Comparison of ENCODE assay signal across 11 cellular contexts in the genomic region with DNA sequence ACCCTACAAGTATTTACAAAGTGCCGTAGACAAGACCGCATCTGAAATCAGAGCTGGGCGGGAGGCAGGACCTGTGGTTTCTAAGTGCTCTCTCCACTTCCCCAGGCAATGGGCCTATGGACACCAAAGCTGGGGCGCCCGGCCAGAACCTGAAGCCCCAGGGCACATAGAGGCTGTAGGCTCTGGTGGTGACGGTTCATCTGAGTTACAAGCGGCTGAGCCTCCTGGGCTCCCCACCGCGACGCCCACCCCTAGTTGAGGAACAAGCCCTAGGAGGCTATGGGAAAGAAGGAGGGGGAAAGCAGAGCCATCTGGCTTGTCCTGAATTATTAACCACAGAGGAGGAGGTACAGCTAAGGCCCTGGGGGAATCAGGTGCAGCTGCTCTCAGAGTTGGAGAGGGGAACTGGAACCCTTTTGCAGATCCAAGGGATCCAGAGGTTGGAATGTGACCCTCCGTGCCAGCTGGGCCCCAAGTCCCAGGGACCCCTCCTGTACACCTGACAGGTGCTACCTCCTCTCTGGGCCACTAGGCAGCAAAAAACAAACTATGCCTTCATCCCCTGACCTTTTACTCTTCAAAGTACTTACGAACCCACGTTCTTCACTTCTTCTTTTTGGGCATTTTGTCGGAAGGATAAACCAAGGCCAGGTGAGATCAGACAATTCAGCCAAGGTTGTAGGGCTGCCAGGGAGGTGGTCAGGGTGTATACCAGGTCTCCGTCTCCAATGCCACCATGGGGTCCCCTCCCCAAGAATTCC.
DNase-seq lines count a peak whose midpoint lies in the region.
"Had no signal": no experiment of that assay in that cellular context is flagged by ENCODE, and none has a peak within 500 bp of the region (broad histone marks: within the 10 kb centered on the region; RNA-seq: fewer than 3 reads in every experiment).

No MANE protein-coding gene starts in this region.

- DNase-seq in DMS 273 treated with DMSO at 0.1 percent for 48 hours (lab: John Stamatoyannopoulos, UW) (peak; percentile 79), NCI-H1694 (lab: John Stamatoyannopoulos, UW) (peak; percentile 81), NCI-H82 treated with DMSO at 0.1 percent for 48 hours (lab: John Stamatoyannopoulos, UW; ENCODE audit: unreplicated experiment) (peak; percentile 32), myocyte (ENCODE audit: low read depth) (peak; percentile 47), DMS114 treated with DMSO at 0.1 percent for 48 hours (lab: John Stamatoyannopoulos, UW; ENCODE audit: unreplicated experiment) (no peak), mesenteric fat pad (ENCODE audit: low spot score) (no peak)
- DNase-seq in stimulated activated CD4-positive, alpha-beta T cell treated with anti-CD3 and anti-CD28 coated beads, Interleukin-1b, Interleukin-23, amount 100 ng/mL, for 48 hours = no peak
- no peak for DNase-seq in activated CD4-positive, alpha-beta T cell treated with anti-CD3 and anti-CD28 coated beads for 48 hours
- DNase-seq: activated naive CD4-positive, alpha-beta T cell treated with anti-CD3 and anti-CD28 coated beads, Interleukin-2, amount 10 ng/mL, durations not matched to agents 7 days and 5 days; effector CD4-positive, alpha-beta T cell; testis had no signal

Comparison
In these comparisons a context has a peak if more than half of its experiments do, and no peak if none do; other contexts are left out.
1. DNase-seq: peak in DMS 273 treated with DMSO at 0.1 percent for 48 hours (single experiment), NCI-H1694 (single experiment), NCI-H82 treated with DMSO at 0.1 percent for 48 hours (single experiment) and myocyte (single experiment); none in DMS114 treated with DMSO at 0.1 percent for 48 hours (single experiment), stimulated activated CD4-positive, alpha-beta T cell treated with anti-CD3 and anti-CD28 coated beads, Interleukin-1b, Interleukin-23, amount 100 ng/mL, for 48 hours (single experiment), mesenteric fat pad (single experiment) and activated CD4-positive, alpha-beta T cell treated with anti-CD3 and anti-CD28 coated beads for 48 hours (single experiment).